In the genomic region with DNA sequence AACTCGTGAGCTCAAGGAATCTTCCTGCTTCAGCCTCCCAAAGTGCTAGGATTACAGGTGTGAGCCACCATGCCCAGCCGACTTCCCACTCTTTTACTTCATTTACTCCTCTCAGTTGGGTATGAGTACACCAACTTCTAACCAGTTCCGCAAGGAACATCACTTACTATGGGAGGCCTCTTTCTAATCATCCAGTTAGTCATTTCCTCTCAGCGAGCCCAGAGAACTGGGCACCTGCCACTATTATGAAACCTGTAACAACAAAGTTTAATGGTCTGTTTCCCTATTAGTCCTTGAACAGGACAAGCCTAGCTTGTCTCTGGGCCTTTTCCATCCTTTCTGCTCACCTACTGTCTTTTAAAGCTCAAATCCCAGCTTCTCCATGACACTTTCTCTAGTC, we compare ENCODE assay signal across 1 cellular context.
TF ChIP-seq lines count a peak whose summit lies in the region.

No MANE protein-coding gene starts in this region.

TF ChIP-seq in GM23338, 12 proteins besides CTCF, POLR2A, EP300 and RAD21 (continued from another document):
- TF ChIP-seq ZNF462 (CRISPR knock-in tag; IDR thresholded peaks at IDR 0.05), result no peak
- no peak for TF ChIP-seq REST (IDR thresholded peaks at IDR 0.05; ENCODE audit: unreplicated experiment)
- no peak for TF ChIP-seq EZH2phosphoT487 (IDR thresholded peaks at IDR 0.05; ENCODE audit: unreplicated experiment)
- TF ChIP-seq ZNF114 (CRISPR knock-in tag; IDR thresholded peaks at IDR 0.05), result no peak
